1 cellular context compared by ENCODE assay signal in the genomic region with DNA sequence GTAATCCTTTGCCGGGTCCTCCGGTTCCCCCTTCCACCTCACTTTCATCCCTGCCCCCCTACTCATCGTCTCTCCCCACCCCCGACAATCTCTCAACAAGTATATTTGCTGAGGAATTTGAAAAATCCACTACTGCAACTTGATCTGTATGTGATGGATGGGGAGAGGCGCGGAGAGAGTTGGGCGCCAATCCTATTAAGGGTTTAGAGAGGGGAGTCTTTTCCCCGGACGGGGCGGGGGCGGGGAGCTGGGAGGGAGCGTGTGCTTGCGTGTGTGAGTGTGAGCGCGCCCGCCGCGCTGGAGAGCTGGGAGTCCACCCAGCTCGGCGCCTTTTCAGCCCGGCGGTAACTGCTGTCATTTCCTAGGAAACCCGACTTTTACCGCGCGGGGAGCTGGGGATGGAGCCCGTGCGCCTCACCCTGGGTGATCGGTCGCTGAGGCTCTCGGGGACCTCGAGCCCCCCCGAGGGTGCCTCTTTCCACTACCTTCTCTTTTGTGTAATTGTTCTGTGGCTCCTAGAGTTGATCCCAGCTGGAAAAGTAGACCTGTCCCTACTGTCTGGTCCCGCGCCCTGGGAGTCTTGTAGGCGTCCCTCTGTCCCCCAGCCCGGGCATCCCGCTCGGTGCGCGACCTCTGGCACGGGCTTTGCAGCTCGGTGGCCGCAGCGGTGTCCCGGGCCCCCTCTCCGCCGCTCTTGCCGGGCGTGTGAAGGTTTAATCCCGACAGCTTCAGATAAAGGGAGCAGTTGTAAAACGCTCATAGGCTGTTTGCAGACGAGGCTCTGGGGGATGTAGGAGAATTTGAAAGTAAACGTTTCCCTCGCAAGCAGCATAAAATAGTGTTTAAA.
A peak's percentile ranks its signal among the peaks of the same experiment; 100 is the strongest.
TF ChIP-seq lines count a peak whose summit lies in the region.

No MANE protein-coding gene starts in this region.

TF ChIP-seq in HEK293, 187 proteins besides CTCF, POLR2A, EP300 and RAD21 (continued from another document and continues in another):
- TF ChIP-seq, protein P1, sequence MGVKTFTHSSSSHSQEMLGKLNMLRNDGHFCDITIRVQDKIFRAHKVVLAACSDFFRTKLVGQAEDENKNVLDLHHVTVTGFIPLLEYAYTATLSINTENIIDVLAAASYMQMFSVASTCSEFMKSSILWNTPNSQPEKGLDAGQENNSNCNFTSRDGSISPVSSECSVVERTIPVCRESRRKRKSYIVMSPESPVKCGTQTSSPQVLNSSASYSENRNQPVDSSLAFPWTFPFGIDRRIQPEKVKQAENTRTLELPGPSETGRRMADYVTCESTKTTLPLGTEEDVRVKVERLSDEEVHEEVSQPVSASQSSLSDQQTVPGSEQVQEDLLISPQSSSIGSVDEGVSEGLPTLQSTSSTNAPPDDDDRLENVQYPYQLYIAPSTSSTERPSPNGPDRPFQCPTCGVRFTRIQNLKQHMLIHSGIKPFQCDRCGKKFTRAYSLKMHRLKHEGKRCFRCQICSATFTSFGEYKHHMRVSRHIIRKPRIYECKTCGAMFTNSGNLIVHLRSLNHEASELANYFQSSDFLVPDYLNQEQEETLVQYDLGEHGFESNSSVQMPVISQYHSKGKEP (tag by site-specific recombination; IDR thresholded peaks at IDR 0.05) = no peak
- TF ChIP-seq ZNF600 (tag by site-specific recombination; IDR thresholded peaks at IDR 0.05) (0 out of 2 replicates have a peak, but pooled peaks have one; percentile 5), ZNF169 (tag by site-specific recombination; IDR thresholded peaks at IDR 0.05) (no peak), ZBTB8A (tag by site-specific recombination; IDR thresholded peaks at IDR 0.05) (peak; percentile 97), ZBTB21 (tag by site-specific recombination; IDR thresholded peaks at IDR 0.05) (no peak), ZFP41 (tag by site-specific recombination; IDR thresholded peaks at IDR 0.05; ENCODE audit: borderline replicate concordance) (no peak), ZNF426 (tag by site-specific recombination; IDR thresholded peaks at IDR 0.05) (no peak), ZNF561 (tag by site-specific recombination; IDR thresholded peaks at IDR 0.05; ENCODE audit: borderline replicate concordance) (0 out of 2 replicates have a peak, but pooled peaks have one; percentile 31), ZNF184 (tag by site-specific recombination; IDR thresholded peaks at IDR 0.05) (no peak), ZNF416 (tag by site-specific recombination; IDR thresholded peaks at IDR 0.05) (no peak), PATZ1 (tag by site-specific recombination; IDR thresholded peaks at IDR 0.05) (peak; percentile 56; the same call in 1 of the 2 replicates), ZNF664 (tag by site-specific recombination; IDR thresholded peaks at IDR 0.05) (no peak), ZSCAN30 (tag by site-specific recombination; IDR thresholded peaks at IDR 0.05) (no peak), TRIM28 (IDR thresholded peaks at IDR 0.05; ENCODE audit: borderline replicate concordance, low read length) (no peak), ZNF521 (tag by site-specific recombination; IDR thresholded peaks at IDR 0.05) (no peak), ZNF776 (tag by site-specific recombination; IDR thresholded peaks at IDR 0.05; ENCODE audit: borderline replicate concordance) (no peak), ELK4 (IDR thresholded peaks at IDR 0.05; ENCODE audit: borderline replicate concordance, low read depth, low read length) (no peak), KLF7 (tag by site-specific recombination; IDR thresholded peaks at IDR 0.05; ENCODE audit: borderline replicate concordance) (no peak), ZNF76 (tag by site-specific recombination; IDR thresholded peaks at IDR 0.05; ENCODE audit: borderline replicate concordance, low read depth) (peak; percentile 49; the same call in 1 of the 2 replicates), ZBTB20 (tag by site-specific recombination; IDR thresholded peaks at IDR 0.05) (peak; percentile 76), ZNF350 (tag by site-specific recombination; IDR thresholded peaks at IDR 0.05) (no peak), ZNF768 (tag by site-specific recombination; IDR thresholded peaks at IDR 0.05) (no peak), PRDM10 (tag by site-specific recombination; IDR thresholded peaks at IDR 0.05) (peak; percentile 63)
- TF ChIP-seq, protein P2, sequence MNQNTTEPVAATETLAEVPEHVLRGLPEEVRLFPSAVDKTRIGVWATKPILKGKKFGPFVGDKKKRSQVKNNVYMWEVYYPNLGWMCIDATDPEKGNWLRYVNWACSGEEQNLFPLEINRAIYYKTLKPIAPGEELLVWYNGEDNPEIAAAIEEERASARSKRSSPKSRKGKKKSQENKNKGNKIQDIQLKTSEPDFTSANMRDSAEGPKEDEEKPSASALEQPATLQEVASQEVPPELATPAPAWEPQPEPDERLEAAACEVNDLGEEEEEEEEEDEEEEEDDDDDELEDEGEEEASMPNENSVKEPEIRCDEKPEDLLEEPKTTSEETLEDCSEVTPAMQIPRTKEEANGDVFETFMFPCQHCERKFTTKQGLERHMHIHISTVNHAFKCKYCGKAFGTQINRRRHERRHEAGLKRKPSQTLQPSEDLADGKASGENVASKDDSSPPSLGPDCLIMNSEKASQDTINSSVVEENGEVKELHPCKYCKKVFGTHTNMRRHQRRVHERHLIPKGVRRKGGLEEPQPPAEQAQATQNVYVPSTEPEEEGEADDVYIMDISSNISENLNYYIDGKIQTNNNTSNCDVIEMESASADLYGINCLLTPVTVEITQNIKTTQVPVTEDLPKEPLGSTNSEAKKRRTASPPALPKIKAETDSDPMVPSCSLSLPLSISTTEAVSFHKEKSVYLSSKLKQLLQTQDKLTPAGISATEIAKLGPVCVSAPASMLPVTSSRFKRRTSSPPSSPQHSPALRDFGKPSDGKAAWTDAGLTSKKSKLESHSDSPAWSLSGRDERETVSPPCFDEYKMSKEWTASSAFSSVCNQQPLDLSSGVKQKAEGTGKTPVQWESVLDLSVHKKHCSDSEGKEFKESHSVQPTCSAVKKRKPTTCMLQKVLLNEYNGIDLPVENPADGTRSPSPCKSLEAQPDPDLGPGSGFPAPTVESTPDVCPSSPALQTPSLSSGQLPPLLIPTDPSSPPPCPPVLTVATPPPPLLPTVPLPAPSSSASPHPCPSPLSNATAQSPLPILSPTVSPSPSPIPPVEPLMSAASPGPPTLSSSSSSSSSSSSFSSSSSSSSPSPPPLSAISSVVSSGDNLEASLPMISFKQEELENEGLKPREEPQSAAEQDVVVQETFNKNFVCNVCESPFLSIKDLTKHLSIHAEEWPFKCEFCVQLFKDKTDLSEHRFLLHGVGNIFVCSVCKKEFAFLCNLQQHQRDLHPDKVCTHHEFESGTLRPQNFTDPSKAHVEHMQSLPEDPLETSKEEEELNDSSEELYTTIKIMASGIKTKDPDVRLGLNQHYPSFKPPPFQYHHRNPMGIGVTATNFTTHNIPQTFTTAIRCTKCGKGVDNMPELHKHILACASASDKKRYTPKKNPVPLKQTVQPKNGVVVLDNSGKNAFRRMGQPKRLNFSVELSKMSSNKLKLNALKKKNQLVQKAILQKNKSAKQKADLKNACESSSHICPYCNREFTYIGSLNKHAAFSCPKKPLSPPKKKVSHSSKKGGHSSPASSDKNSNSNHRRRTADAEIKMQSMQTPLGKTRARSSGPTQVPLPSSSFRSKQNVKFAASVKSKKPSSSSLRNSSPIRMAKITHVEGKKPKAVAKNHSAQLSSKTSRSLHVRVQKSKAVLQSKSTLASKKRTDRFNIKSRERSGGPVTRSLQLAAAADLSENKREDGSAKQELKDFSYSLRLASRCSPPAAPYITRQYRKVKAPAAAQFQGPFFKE (tag by site-specific recombination; IDR thresholded peaks at IDR 0.05; ENCODE audit: borderline replicate concordance) = no peak
- TF ChIP-seq, protein P3, sequence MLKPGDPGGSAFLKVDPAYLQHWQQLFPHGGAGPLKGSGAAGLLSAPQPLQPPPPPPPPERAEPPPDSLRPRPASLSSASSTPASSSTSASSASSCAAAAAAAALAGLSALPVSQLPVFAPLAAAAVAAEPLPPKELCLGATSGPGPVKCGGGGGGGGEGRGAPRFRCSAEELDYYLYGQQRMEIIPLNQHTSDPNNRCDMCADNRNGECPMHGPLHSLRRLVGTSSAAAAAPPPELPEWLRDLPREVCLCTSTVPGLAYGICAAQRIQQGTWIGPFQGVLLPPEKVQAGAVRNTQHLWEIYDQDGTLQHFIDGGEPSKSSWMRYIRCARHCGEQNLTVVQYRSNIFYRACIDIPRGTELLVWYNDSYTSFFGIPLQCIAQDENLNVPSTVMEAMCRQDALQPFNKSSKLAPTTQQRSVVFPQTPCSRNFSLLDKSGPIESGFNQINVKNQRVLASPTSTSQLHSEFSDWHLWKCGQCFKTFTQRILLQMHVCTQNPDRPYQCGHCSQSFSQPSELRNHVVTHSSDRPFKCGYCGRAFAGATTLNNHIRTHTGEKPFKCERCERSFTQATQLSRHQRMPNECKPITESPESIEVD (tag by site-specific recombination; IDR thresholded peaks at IDR 0.05) = peak; percentile 75
- TF ChIP-seq, protein P4, sequence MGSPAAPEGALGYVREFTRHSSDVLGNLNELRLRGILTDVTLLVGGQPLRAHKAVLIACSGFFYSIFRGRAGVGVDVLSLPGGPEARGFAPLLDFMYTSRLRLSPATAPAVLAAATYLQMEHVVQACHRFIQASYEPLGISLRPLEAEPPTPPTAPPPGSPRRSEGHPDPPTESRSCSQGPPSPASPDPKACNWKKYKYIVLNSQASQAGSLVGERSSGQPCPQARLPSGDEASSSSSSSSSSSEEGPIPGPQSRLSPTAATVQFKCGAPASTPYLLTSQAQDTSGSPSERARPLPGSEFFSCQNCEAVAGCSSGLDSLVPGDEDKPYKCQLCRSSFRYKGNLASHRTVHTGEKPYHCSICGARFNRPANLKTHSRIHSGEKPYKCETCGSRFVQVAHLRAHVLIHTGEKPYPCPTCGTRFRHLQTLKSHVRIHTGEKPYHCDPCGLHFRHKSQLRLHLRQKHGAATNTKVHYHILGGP (tag by site-specific recombination; IDR thresholded peaks at IDR 0.05) = no peak
- TF ChIP-seq, protein P5, sequence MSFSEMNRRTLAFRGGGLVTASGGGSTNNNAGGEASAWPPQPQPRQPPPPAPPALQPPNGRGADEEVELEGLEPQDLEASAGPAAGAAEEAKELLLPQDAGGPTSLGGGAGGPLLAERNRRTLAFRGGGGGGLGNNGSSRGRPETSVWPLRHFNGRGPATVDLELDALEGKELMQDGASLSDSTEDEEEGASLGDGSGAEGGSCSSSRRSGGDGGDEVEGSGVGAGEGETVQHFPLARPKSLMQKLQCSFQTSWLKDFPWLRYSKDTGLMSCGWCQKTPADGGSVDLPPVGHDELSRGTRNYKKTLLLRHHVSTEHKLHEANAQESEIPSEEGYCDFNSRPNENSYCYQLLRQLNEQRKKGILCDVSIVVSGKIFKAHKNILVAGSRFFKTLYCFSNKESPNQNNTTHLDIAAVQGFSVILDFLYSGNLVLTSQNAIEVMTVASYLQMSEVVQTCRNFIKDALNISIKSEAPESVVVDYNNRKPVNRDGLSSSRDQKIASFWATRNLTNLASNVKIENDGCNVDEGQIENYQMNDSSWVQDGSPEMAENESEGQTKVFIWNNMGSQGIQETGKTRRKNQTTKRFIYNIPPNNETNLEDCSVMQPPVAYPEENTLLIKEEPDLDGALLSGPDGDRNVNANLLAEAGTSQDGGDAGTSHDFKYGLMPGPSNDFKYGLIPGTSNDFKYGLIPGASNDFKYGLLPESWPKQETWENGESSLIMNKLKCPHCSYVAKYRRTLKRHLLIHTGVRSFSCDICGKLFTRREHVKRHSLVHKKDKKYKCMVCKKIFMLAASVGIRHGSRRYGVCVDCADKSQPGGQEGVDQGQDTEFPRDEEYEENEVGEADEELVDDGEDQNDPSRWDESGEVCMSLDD (tag by site-specific recombination; IDR thresholded peaks at IDR 0.05) = 0 out of 2 replicates have a peak, but pooled peaks have one; percentile 34
- TF ChIP-seq, protein P6, sequence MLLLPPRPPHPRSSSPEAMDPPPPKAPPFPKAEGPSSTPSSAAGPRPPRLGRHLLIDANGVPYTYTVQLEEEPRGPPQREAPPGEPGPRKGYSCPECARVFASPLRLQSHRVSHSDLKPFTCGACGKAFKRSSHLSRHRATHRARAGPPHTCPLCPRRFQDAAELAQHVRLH (tag by site-specific recombination; IDR thresholded peaks at IDR 0.05) = no peak
